ENCODE assay signal across 20 cellular contexts in the genomic region with DNA sequence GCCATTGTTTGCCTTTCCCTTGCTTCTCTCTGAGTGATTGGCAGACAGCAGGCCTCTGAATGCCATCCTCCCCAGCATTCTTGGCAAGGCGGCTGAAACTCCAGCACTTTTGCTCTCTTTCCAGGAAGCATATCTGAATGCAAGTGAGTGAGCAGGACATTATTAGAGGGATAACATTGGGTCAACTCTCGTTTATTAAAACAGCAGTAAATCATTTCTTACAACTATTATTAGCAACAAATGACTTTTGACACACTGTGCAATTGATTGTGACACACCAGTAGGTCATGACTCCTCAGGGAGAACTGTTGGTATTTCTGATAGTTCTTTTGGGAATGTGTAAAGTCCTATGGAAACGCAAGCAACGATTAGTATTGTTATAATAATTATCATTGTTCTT.
DNase-seq lines count a peak whose midpoint lies in the region; ATAC-seq and TF ChIP-seq lines count a peak whose summit lies in the region.
"Had no signal": no experiment of that assay in that cellular context is flagged by ENCODE, and none has a peak within 500 bp of the region (broad histone marks: within the 10 kb centered on the region; RNA-seq: fewer than 3 reads in every experiment).

No MANE protein-coding gene starts in this region.

- no peaks in the 10 kb centered on the region for H3K27me3 ChIP-seq in heart right ventricle
- H3K27me3 ChIP-seq in transverse colon: no peaks in the 10 kb centered on the region
- H3K27me3 ChIP-seq: ascending aorta, Peyer's patch, upper lobe of right lung had no signal

- 17 to 18% methylated on average over 4 of the region's 4 CpGs for WGBS in heart right ventricle, 2 donors
- WGBS in transverse colon (ENCODE audit: low coverage in 1 of 2), 2 donors: 67% methylated on average over 4 of the region's 4 CpGs; no CpG with 5 or more reads in 1 of the 2 donors

- no peak overlapping the region for H3K4me3 Mint-ChIP-seq in activated naive CD4-positive, alpha-beta T cell treated with anti-CD3 and anti-CD28 coated beads, Interleukin-2, amount 50 U/mL, for 24 hours
- no peak overlapping the region for H3K4me3 Mint-ChIP-seq in nephron progenitor cell
- H3K4me3 Mint-ChIP-seq in activated naive CD8-positive, alpha-beta T cell treated with anti-CD3 and anti-CD28 coated beads, Interleukin-2, amount 50 U/mL, for 24 hours: no peak overlapping the region
- H3K4me3 Mint-ChIP-seq: activated CD4-positive, alpha-beta T cell treated with anti-CD3 and anti-CD28 coated beads for 36 hours had no signal

- intact Hi-C loops in heart right ventricle (cut with DNase I): loop anchor here in 5 of 10 donors (2.0 to 10.0 kb wide), 5 partner anchors 35 to 102 kb away; no protein-coding TSS in a partner anchor
- intact Hi-C loops in transverse colon (cut with DNase I; ENCODE audit: low total_unique reads): no loop called here

- TF ChIP-seq EP300 in transverse colon (IDR thresholded peaks at IDR 0.05; ENCODE audit: low read depth): no peak

- H3K36me3 Mint-ChIP-seq in activated naive CD4-positive, alpha-beta T cell treated with anti-CD3 and anti-CD28 coated beads, Interleukin-2, amount 50 U/mL, for 24 hours: no peaks in the 10 kb centered on the region
- no peaks in the 10 kb centered on the region for H3K36me3 Mint-ChIP-seq in activated naive CD4-positive, alpha-beta T cell treated with anti-CD3 and anti-CD28 coated beads, Interleukin-2, amount 50 U/mL, for 72 hours
- no peaks in the 10 kb centered on the region for H3K36me3 Mint-ChIP-seq in nephron progenitor cell (ENCODE audit: low read depth)
- no peaks in the 10 kb centered on the region for H3K36me3 Mint-ChIP-seq in activated naive CD8-positive, alpha-beta T cell treated with anti-CD3 and anti-CD28 coated beads, Interleukin-2, amount 50 U/mL, for 24 hours (ENCODE audit: low read depth)

- H3K9me3 ChIP-seq in heart right ventricle (no peaks in the 10 kb centered on the region), transverse colon (no peaks in the 10 kb centered on the region)
- H3K9me3 ChIP-seq: ascending aorta, Peyer's patch, upper lobe of right lung had no signal

- no peaks in the 10 kb centered on the region for H3K27me3 Mint-ChIP-seq in activated naive CD4-positive, alpha-beta T cell treated with anti-CD3 and anti-CD28 coated beads, Interleukin-2, amount 50 U/mL, for 24 hours
- peaks cover 8% of the 10 kb centered on the region for H3K27me3 Mint-ChIP-seq in nephron progenitor cell (ENCODE audit: low read depth, poor library complexity)
- no peaks in the 10 kb centered on the region for H3K27me3 Mint-ChIP-seq in activated naive CD8-positive, alpha-beta T cell treated with anti-CD3 and anti-CD28 coated beads, Interleukin-2, amount 50 U/mL, for 24 hours
- H3K27me3 Mint-ChIP-seq: activated CD4-positive, alpha-beta T cell treated with anti-CD3 and anti-CD28 coated beads for 36 hours had no signal

- TF ChIP-seq CTCF in heart right ventricle (IDR thresholded peaks at IDR 0.05) (no peak), nephron progenitor cell (IDR thresholded peaks at IDR 0.05) (no peak), transverse colon (IDR thresholded peaks at IDR 0.05) (no peak)

- H3K27ac ChIP-seq in heart right ventricle (peak overlapping the region; percentile 24 to 83 (median 66)), transverse colon (no peak overlapping the region)
- H3K27ac ChIP-seq: 22Rv1, ascending aorta, HL-60, Peyer's patch, upper lobe of right lung had no signal

- no peak for ATAC-seq in activated naive CD4-positive, alpha-beta T cell treated with anti-CD3 and anti-CD28 coated beads, Interleukin-2, amount 50 U/mL, for 72 hours
- peak in 7 of 8 donors; percentile 46 to 76 (median 65) for ATAC-seq in heart right ventricle
- no peak for ATAC-seq in activated naive CD8-positive, alpha-beta T cell treated with anti-CD3 and anti-CD28 coated beads, Interleukin-2, amount 50 U/mL, for 24 hours
- ATAC-seq: activated CD4-positive, alpha-beta T cell treated with anti-CD3 and anti-CD28 coated beads for 36 hours; upper lobe of right lung had no signal

- TF ChIP-seq POLR2A in transverse colon (IDR thresholded peaks at IDR 0.05): no peak

- H3K4me3 ChIP-seq in heart right ventricle (no peak overlapping the region), transverse colon (no peak overlapping the region)
- H3K4me3 ChIP-seq: ascending aorta, Peyer's patch, upper lobe of right lung had no signal

- H3K27ac Mint-ChIP-seq in activated naive CD4-positive, alpha-beta T cell treated with anti-CD3 and anti-CD28 coated beads, Interleukin-2, amount 50 U/mL, for 24 hours: peak overlapping the region; percentile 19
- H3K27ac Mint-ChIP-seq in activated naive CD4-positive, alpha-beta T cell treated with anti-CD3 and anti-CD28 coated beads, Interleukin-2, amount 50 U/mL, for 72 hours: no peak overlapping the region
- H3K27ac Mint-ChIP-seq in nephron progenitor cell: peak overlapping the region; percentile 9
- H3K27ac Mint-ChIP-seq in activated naive CD8-positive, alpha-beta T cell treated with anti-CD3 and anti-CD28 coated beads, Interleukin-2, amount 50 U/mL, for 24 hours: no peak overlapping the region
- H3K27ac Mint-ChIP-seq: activated CD4-positive, alpha-beta T cell treated with anti-CD3 and anti-CD28 coated beads for 36 hours had no signal

- DNase-seq in activated naive CD4-positive, alpha-beta T cell treated with anti-CD3 and anti-CD28 coated beads, Interleukin-2, amount 50 U/mL, for 72 hours (ENCODE audit: low spot score in 2 of 2): no peak
- peak in 1 of 2 donors; percentile 31 for DNase-seq in heart right ventricle
- no peak for DNase-seq in nephron progenitor cell
- peak; percentile 1 for DNase-seq in transverse colon
- no peak for DNase-seq in NCI-H187 treated with DMSO at 0.1 percent for 48 hours (lab: John Stamatoyannopoulos, UW)
- no peak for DNase-seq in COR-L47 (lab: John Stamatoyannopoulos, UW)
- DNase-seq in activated naive CD8-positive, alpha-beta T cell treated with anti-CD3 and anti-CD28 coated beads, Interleukin-2, amount 50 U/mL, for 24 hours: no peak
- DNase-seq: activated CD4-positive, alpha-beta T cell treated with anti-CD3 and anti-CD28 coated beads for 36 hours; activated effector memory CD4-positive, alpha-beta T cell treated with anti-CD3 and anti-CD28 coated beads, Interleukin-2, amount 50 U/mL, for 16 hours; cortex of kidney; midbrain; NCI-H2029 treated with DMSO at 0.1 percent for 48 hours; NCI-H774; nucleus accumbens; Peyer's patch; upper lobe of right lung had no signal

- H3K9me3 Mint-ChIP-seq in activated naive CD4-positive, alpha-beta T cell treated with anti-CD3 and anti-CD28 coated beads, Interleukin-2, amount 50 U/mL, for 24 hours: no peaks in the 10 kb centered on the region
- H3K9me3 Mint-ChIP-seq in activated naive CD4-positive, alpha-beta T cell treated with anti-CD3 and anti-CD28 coated beads, Interleukin-2, amount 50 U/mL, for 72 hours: no peaks in the 10 kb centered on the region
- H3K9me3 Mint-ChIP-seq in nephron progenitor cell: peaks cover 27% of the 10 kb centered on the region
- H3K9me3 Mint-ChIP-seq in activated naive CD8-positive, alpha-beta T cell treated with anti-CD3 and anti-CD28 coated beads, Interleukin-2, amount 50 U/mL, for 24 hours: no peaks in the 10 kb centered on the region

- H3K36me3 ChIP-seq in heart right ventricle: no peaks in the 10 kb centered on the region
- no peaks in the 10 kb centered on the region for H3K36me3 ChIP-seq in transverse colon
- H3K36me3 ChIP-seq: ascending aorta, Peyer's patch, upper lobe of right lung had no signal

- H3K4me1 Mint-ChIP-seq in activated naive CD4-positive, alpha-beta T cell treated with anti-CD3 and anti-CD28 coated beads, Interleukin-2, amount 50 U/mL, for 24 hours: peaks cover 4% of the 10 kb centered on the region
- H3K4me1 Mint-ChIP-seq in nephron progenitor cell: peaks cover 21% of the 10 kb centered on the region
- no peaks in the 10 kb centered on the region for H3K4me1 Mint-ChIP-seq in activated naive CD8-positive, alpha-beta T cell treated with anti-CD3 and anti-CD28 coated beads, Interleukin-2, amount 50 U/mL, for 24 hours

- H3K4me1 ChIP-seq in heart right ventricle: peaks cover 0 to 63% (median 28%) of the 10 kb centered on the region in 9 donors
- no peaks in the 10 kb centered on the region for H3K4me1 ChIP-seq in transverse colon
- H3K4me1 ChIP-seq: Peyer's patch, upper lobe of right lung had no signal

- in situ Hi-C loops in transverse colon (cut with MboI; ENCODE audit: low pct_ligation_motif_present in 1 of 4, low pct_unique_long_range_greater_than_20kb in 1 of 4, low sequenced_read_pairs in 3 of 4): no loop called here

Comparison
In these comparisons a context has a peak if more than half of its experiments do, and no peak if none do; other contexts are left out.
1. H3K27ac Mint-ChIP-seq: peak in activated naive CD4-positive, alpha-beta T cell treated with anti-CD3 and anti-CD28 coated beads, Interleukin-2, amount 50 U/mL, for 24 hours (single experiment) and nephron progenitor cell (single experiment); none in activated naive CD4-positive, alpha-beta T cell treated with anti-CD3 and anti-CD28 coated beads, Interleukin-2, amount 50 U/mL, for 72 hours (0 of 2) and activated naive CD8-positive, alpha-beta T cell treated with anti-CD3 and anti-CD28 coated beads, Interleukin-2, amount 50 U/mL, for 24 hours (single experiment).
2. ATAC-seq: peak in heart right ventricle (7 of 8); none in activated naive CD4-positive, alpha-beta T cell treated with anti-CD3 and anti-CD28 coated beads, Interleukin-2, amount 50 U/mL, for 72 hours (0 of 2) and activated naive CD8-positive, alpha-beta T cell treated with anti-CD3 and anti-CD28 coated beads, Interleukin-2, amount 50 U/mL, for 24 hours (single experiment).
3. H3K27ac ChIP-seq: peak in heart right ventricle (10 of 10); none in transverse colon (0 of 4).